7 cellular contexts compared by ENCODE assay signal in the genomic region with DNA sequence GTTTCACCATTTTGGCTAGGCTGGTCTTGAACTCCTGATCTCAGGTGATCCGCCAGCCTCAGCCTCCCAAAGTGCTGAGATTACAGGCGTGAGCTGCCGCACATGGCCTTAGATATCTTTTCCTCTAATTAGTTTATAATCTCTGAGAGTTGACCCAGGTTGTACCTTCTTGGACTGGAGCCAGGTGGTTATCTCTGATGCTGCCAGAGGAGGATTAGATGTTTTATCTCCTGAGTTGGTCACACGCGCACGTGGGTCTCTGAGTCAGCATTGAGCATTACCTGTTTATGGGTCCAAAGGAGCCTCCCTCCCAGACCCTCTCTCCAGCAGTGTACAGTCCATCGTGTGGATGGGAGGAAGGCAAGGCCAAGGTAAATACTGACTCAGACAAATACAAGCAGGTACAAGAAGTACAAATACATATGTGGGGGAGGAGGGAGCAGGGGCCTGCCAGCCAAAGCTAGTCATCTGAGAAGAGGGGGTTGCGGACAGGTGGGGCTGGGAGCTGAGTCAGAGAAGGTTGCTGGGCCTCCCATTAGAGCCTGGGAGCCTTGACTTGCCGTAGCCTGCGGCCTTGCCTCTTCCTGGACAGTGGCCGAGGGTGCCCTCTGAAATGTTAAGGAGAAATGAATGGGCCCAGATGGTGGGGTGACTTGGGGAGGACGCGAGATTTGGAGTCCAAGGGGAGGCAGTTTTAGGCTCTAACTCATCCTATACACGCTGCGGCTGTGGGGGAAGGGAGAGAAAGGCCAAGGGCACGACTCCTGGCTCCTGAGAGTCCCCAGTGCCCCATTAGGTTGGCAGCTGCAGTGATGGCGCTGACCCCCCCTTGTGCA. TPM values are rescaled to one million over a fixed set of nuclear protein-coding genes. Genes with fewer than 3 reads are reported as not detected.
DNase-seq lines count a peak whose midpoint lies in the region; ATAC-seq and TF ChIP-seq lines count a peak whose summit lies in the region.

No MANE protein-coding gene starts in this region.

- H3K27me3 Mint-ChIP-seq in T-helper 17 cell: no peaks in the 10 kb centered on the region

- H3K27ac ChIP-seq in spleen (peak overlapping the region in 7 of 8 donors; percentile 72 to 92 (median 88)), testis (peak overlapping the region in 1 of 2 donors; percentile 74)

- peak; percentile 70 for DNase-seq in M059J (ENCODE audit: low read depth)
- DNase-seq in T-helper 17 cell: peak in 1 of 3 donors; percentile 38
- DNase-seq in fibroblast of pulmonary artery (ENCODE audit: low read depth): peak; percentile 40
- no peak for DNase-seq in spleen
- DNase-seq in NCI-H1694 (lab: John Stamatoyannopoulos, UW): no peak
- DNase-seq in testis: no peak
- DNase-seq in NK-92 treated with Interleukin-12 subunit alpha and Interleukin-12 subunit beta, amount 100 ng/mL, for 24 hours (lab: John Stamatoyannopoulos, UW): no peak

- H3K36me3 ChIP-seq in spleen (peaks cover 0 to 9% (median 0%) of the 10 kb centered on the region in 6 donors), testis (ENCODE audit: low read depth, missing control alignments) (no peaks in the 10 kb centered on the region)

- TF ChIP-seq POLR2A in spleen (IDR thresholded peaks at IDR 0.05): no peak
- no peak for TF ChIP-seq POLR2A in testis (IDR thresholded peaks at IDR 0.05)

- H3K36me3 Mint-ChIP-seq in T-helper 17 cell (ENCODE audit: low read depth): peaks cover 7% of the 10 kb centered on the region

- ATAC-seq in T-helper 17 cell: peak; percentile 40

- no peaks in the 10 kb centered on the region for H3K9me3 ChIP-seq in T-helper 17 cell (ENCODE audit: control insufficient read depth, low read length, poor library complexity, severe bottlenecking)
- H3K9me3 ChIP-seq in spleen: no peaks in the 10 kb centered on the region
- H3K9me3 ChIP-seq in testis: no peaks in the 10 kb centered on the region

- intact Hi-C loops in spleen (cut with DNase I; ENCODE audit: low total_unique reads): no loop called here
- intact Hi-C loops in testis (cut with DNase I; ENCODE audit: low total_unique reads): no loop called here

- no peak for TF ChIP-seq CTCF in fibroblast of pulmonary artery (IDR thresholded peaks at IDR 0.05; ENCODE audit: low read length, missing control alignments)
- TF ChIP-seq CTCF in spleen (IDR thresholded peaks at IDR 0.05 in 8 of 11, conservative IDR thresholded peaks at IDR 0.05 in 3 of 11): no peak
- TF ChIP-seq CTCF in testis (IDR thresholded peaks at IDR 0.05): no peak

- WGBS in spleen, 5 donors: 72 to 81% (median 74%) methylated on average over 17 of the region's 17 CpGs
- WGBS in testis, 2 donors: 77 to 79% methylated on average over 17 of the region's 17 CpGs

- peak overlapping the region; percentile 98 for H3K27ac Mint-ChIP-seq in T-helper 17 cell

- no peak overlapping the region for H3K4me3 ChIP-seq in fibroblast of pulmonary artery (replicated peaks; ENCODE audit: low read depth, low read length)
- H3K4me3 ChIP-seq in spleen: peak overlapping the region in 1 of 8 donors; percentile 48
- no peak overlapping the region for H3K4me3 ChIP-seq in testis

- H3K4me1 Mint-ChIP-seq in T-helper 17 cell: peaks cover 69% of the 10 kb centered on the region

- H3K27me3 ChIP-seq in spleen (replicated peaks in 1 of 7): no peaks in the 10 kb centered on the region
- no peaks in the 10 kb centered on the region for H3K27me3 ChIP-seq in testis

- peak overlapping the region; percentile 89 for H3K4me3 Mint-ChIP-seq in T-helper 17 cell

- H3K4me1 ChIP-seq in spleen (peaks cover 27 to 99% (median 63%) of the 10 kb centered on the region in 6 donors), testis (peaks cover 36% of the 10 kb centered on the region)

RNA-seq across cellular contexts. Expression of gene IL6R, which starts 13.1 kb away (rescaled TPM):
- total RNA-seq in M059J (2014; rRNA removed; shearing (Covaris generic)): 2.3 and 3.8 TPM in 2 replicates
- total RNA-seq in T-helper 17 cell (10 to 100 TPM; 72.8 to 79.0 TPM), spleen (10 to 100 TPM; 40.3 to 74.5 (median 55.5) TPM), testis (10 to 100 TPM; 25.0 to 29.7 TPM)
- polyA plus RNA-seq in spleen (1 to 10 TPM; 2.8 to 6.1 (median 3.9) TPM), testis (ENCODE audit: insufficient read depth, low read depth, low replicate concordance) (8.5 TPM)

Comparison
In these comparisons a context has a peak if more than half of its experiments do, and no peak if none do; other contexts are left out.
1. DNase-seq: peak in M059J (single experiment) and fibroblast of pulmonary artery (single experiment); none in spleen (single experiment), NCI-H1694 (single experiment), testis (single experiment) and NK-92 treated with Interleukin-12 subunit alpha and Interleukin-12 subunit beta, amount 100 ng/mL, for 24 hours (single experiment).